In the genomic region with DNA sequence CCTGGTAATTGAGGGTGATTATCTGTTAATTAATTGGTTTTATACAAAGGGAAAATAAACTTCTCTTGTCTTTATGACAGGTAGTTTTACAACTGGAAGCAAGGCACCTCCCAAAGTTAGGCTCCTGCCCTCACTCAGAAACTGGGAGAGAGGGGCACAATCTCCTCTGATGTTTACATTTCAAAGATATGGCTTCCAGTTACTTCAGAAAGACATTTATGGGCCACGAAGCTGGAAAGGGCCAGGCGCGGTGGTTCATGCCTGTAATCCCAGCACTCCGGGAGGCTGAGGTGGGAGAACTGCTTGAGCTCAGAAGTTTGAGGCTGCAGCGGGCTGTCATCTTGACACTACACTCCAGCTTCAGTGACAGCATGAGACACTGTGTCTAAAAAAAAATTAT, we compare ENCODE assay signal across 7 cellular contexts.
"Had no signal": no experiment of that assay in that cellular context is flagged by ENCODE, and none has a peak within 500 bp of the region (broad histone marks: within the 10 kb centered on the region; RNA-seq: fewer than 3 reads in every experiment).

No MANE protein-coding gene starts in this region.

- H3K4me3 ChIP-seq: GM23338, K562 had no signal

- DNase-seq: H9, HCEC 1CT, HFFc6, IMR-90, KG1 had no signal

- ATAC-seq: GM23338, K562 had no signal

- H3K4me2 ChIP-seq: GM23338 had no signal
